15 cellular contexts compared by ENCODE assay signal in the genomic region with DNA sequence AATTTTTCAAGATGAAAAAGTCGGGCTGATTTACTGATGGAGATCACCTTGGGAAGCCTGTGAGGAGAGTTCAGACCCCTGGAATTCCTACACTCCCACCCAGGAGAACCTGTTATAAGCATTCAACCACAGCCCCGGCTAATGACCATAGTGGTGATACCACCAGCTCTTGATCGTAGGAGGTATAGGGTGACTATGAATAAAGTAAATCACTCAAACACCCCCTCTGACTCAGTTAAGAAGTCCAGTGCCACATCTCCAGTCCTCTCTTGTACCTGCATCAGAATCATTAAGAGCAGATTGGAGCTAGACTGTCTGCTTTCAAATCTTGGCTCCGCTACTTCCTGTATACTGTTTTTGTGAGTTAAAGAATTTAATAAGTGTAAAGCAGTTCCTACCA.
DNase-seq lines count a peak whose midpoint lies in the region; ATAC-seq and TF ChIP-seq lines count a peak whose summit lies in the region.
"Had no signal": no experiment of that assay in that cellular context is flagged by ENCODE, and none has a peak within 500 bp of the region (broad histone marks: within the 10 kb centered on the region; RNA-seq: fewer than 3 reads in every experiment).

No MANE protein-coding gene starts in this region.

- no peak for ATAC-seq in foreskin keratinocyte
- ATAC-seq in HG03342 (IDR thresholded peaks at IDR 0.05; ENCODE audit: unreplicated experiment) = no peak
- ATAC-seq in GM19035 (IDR thresholded peaks at IDR 0.05; ENCODE audit: unreplicated experiment) = no peak
- no peak for ATAC-seq in HG03095 (IDR thresholded peaks at IDR 0.05; ENCODE audit: unreplicated experiment)

- TF ChIP-seq CTCF in GM12875 (IDR thresholded peaks at IDR 0.05; ENCODE audit: borderline replicate concordance, insufficient read depth, low read depth, low read length) (no peak), foreskin keratinocyte (conservative IDR thresholded peaks at IDR 0.05) (no peak)

- no peaks in the 10 kb centered on the region for H3K27me3 Mint-ChIP-seq in activated CD4-positive, alpha-beta memory T cell treated with anti-CD3 and anti-CD28 coated beads, Interleukin-2, amount 10 ng/mL, durations not matched to agents 7 days and 5 days

- H3K4me1 ChIP-seq in ACC112 (ENCODE audit: control insufficient read depth, insufficient read depth, low read length, unreplicated experiment) (peaks cover 39% of the 10 kb centered on the region), foreskin keratinocyte (peaks cover 42% of the 10 kb centered on the region)
- H3K4me1 ChIP-seq: neural progenitor cell, testis had no signal

- CTCF ChIA-PET in activated CD4-positive, alpha-beta memory T cell treated with anti-CD3 and anti-CD28 coated beads, Interleukin-2, amount 10 ng/mL, durations not matched to agents 7 days and 5 days (lab: Charles Lee) = interaction anchor here (0.6 to 1.1 kb wide), 3 partner anchors 19 to 80 kb away, joined by 3 read pairs; no protein-coding TSS in a partner anchor

- POLR2A ChIA-PET in activated CD4-positive, alpha-beta memory T cell treated with anti-CD3 and anti-CD28 coated beads, Interleukin-2, amount 10 ng/mL, durations not matched to agents 7 days and 5 days (lab: Charles Lee) = interaction anchor here (0.9 to 7.4 kb wide), 6 partner anchors 10 to 85 kb away, joined by 3 to 167 read pairs (median 4); no protein-coding TSS in a partner anchor

- no peaks in the 10 kb centered on the region for H3K9me3 Mint-ChIP-seq in activated CD4-positive, alpha-beta memory T cell treated with anti-CD3 and anti-CD28 coated beads, Interleukin-2, amount 10 ng/mL, durations not matched to agents 7 days and 5 days
- H3K9me3 Mint-ChIP-seq: neural progenitor cell had no signal

- H3K27ac Mint-ChIP-seq in activated CD4-positive, alpha-beta memory T cell treated with anti-CD3 and anti-CD28 coated beads, Interleukin-2, amount 10 ng/mL, durations not matched to agents 7 days and 5 days = peak overlapping the region; percentile 38
- H3K27ac Mint-ChIP-seq: neural progenitor cell had no signal

- no peak for DNase-seq in activated CD4-positive, alpha-beta memory T cell treated with anti-CD3 and anti-CD28 coated beads, Interleukin-2, amount 10 ng/mL, durations not matched to agents 7 days and 5 days
- DNase-seq in foreskin keratinocyte = no peak
- no peak for DNase-seq in NCI-H2107 treated with DMSO at 0.1 percent for 48 hours (lab: John Stamatoyannopoulos, UW; ENCODE audit: unreplicated experiment)
- DNase-seq: DMS 273 treated with DMSO at 0.1 percent for 48 hours; NCI-H446 treated with DMSO at 0.1 percent for 48 hours; stimulated activated CD4-positive, alpha-beta T cell treated with anti-CD3 and anti-CD28 coated beads, Interleukin-2, amount 100 ng/mL, for 48 hours; SW 1271; testis had no signal

- no peaks in the 10 kb centered on the region for H3K27me3 ChIP-seq in ACC112 (ENCODE audit: insufficient read depth, low read length)
- no peaks in the 10 kb centered on the region for H3K27me3 ChIP-seq in foreskin keratinocyte
- H3K27me3 ChIP-seq: neural progenitor cell, testis had no signal

- peak overlapping the region; percentile 93 for H3K27ac ChIP-seq in ACC112 (ENCODE audit: low read depth, low read length)
- peak overlapping the region; percentile 87 for H3K27ac ChIP-seq in foreskin keratinocyte
- H3K27ac ChIP-seq: KMS-11, neural progenitor cell, testis had no signal

- H3K79me2 ChIP-seq in ACC112 (ENCODE audit: control insufficient read depth, insufficient read depth, low read length, unreplicated experiment) = peaks cover 86% of the 10 kb centered on the region

- peaks cover 50% of the 10 kb centered on the region for H3K4me1 Mint-ChIP-seq in activated CD4-positive, alpha-beta memory T cell treated with anti-CD3 and anti-CD28 coated beads, Interleukin-2, amount 10 ng/mL, durations not matched to agents 7 days and 5 days

- H3K36me3 ChIP-seq in ACC112 (ENCODE audit: insufficient read depth, low read length) = peaks cover 50% of the 10 kb centered on the region
- H3K36me3 ChIP-seq: neural progenitor cell had no signal

- peak overlapping the region; percentile 99 for H3K4me3 ChIP-seq in ACC112 (ENCODE audit: low read depth, low read length)
- peak overlapping the region; percentile 4 for H3K4me3 ChIP-seq in GM12875 (ENCODE audit: low read depth, low read length)
- H3K4me3 ChIP-seq: neural progenitor cell, testis had no signal

- H3K4me3 Mint-ChIP-seq in activated CD4-positive, alpha-beta memory T cell treated with anti-CD3 and anti-CD28 coated beads, Interleukin-2, amount 10 ng/mL, durations not matched to agents 7 days and 5 days = peak overlapping the region; percentile 44
- H3K4me3 Mint-ChIP-seq: neural progenitor cell had no signal

- peaks cover 63% of the 10 kb centered on the region for H3K36me3 Mint-ChIP-seq in activated CD4-positive, alpha-beta memory T cell treated with anti-CD3 and anti-CD28 coated beads, Interleukin-2, amount 10 ng/mL, durations not matched to agents 7 days and 5 days (ENCODE audit: low read depth)

- H2AFZ ChIP-seq in ACC112 (ENCODE audit: low read length, unreplicated experiment) = no peak overlapping the region
- H2AFZ ChIP-seq: neural progenitor cell had no signal
